ENCODE assay signal across 8 cellular contexts in the genomic region with DNA sequence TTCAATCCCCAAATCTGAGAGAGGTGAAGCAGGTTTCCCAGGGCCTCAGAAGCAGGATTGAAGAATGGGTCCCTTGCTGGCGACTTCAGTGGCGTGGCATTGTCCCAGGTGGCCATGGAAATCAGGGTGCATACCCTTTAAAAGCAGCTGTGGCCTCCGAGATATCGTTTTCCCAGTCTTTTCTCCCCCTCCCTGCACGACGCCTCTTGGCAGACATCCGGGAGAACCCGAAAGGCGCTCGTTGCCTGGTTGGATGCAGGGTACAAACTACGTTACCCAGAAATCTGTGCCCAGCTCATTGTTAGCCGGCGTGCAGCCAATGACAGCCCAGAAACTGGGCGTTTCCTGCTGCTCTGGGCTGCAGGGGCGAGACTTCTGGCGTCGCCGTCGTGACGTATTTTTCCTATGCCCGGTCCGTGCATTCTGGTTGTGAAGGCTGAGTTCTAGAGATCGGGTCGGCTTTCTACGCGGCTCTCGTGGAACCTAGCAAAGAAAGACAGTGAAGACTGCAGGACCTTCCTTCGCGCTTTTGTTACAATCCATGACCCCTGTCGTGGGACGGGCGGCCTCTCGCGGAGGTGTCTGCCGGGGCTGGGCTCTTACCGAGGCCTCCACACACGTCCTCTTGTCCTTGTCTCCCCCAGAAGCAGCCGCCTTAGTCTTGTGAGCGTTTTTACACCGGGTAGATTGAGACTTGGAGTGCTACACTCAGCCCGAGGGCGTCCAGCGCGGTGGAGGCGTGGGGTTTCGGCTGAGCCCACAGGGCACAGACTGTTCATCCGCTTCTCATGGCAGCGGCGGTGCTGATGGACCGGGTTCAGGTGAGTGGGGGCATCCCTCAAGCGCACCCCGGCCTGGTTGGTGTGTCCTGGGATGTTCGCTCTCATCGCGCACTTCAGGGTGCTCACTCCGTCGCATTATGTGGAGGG. TPM values are rescaled to one million over a fixed set of nuclear protein-coding genes. Genes with fewer than 3 reads are reported as not detected.
DNase-seq lines count a peak whose midpoint lies in the region; ATAC-seq and TF ChIP-seq lines count a peak whose summit lies in the region.

A gene (plus strand): TSS at position 395 of the 929 bp plus-strand sequence. CDS start 394 bp downstream, at position 789.

- intact Hi-C loops in adrenal gland (cut with DNase I) = no loop called here
- intact Hi-C loops in left cardiac atrium (cut with DNase I) = loop anchor here in 1 of 2 donors (10.0 kb wide), 1 partner anchor 66 kb away; a partner anchor contains a TSS
- intact Hi-C loops in posterior cingulate gyrus (cut with DNase I) = loop anchor here (5.0 kb wide), 1 partner anchor 69 kb away; a partner anchor contains a TSS

- peaks cover 0 to 23% of the 10 kb centered on the region in 2 donors for H3K36me3 ChIP-seq in adrenal gland (replicated peaks in 1 of 2)
- peaks cover 16 to 33% (median 24%) of the 10 kb centered on the region in 4 donors for H3K36me3 ChIP-seq in upper lobe of left lung

- peak; percentile 97 for ATAC-seq in HG02588 (IDR thresholded peaks at IDR 0.05; ENCODE audit: unreplicated experiment)
- peak; percentile 99 for ATAC-seq in left cardiac atrium
- ATAC-seq in upper lobe of left lung (ENCODE audit: low FRiP score in 2 of 2) = peak; percentile 96 to 98

- H3K4me1 ChIP-seq in adrenal gland (replicated peaks in 1 of 2) = peaks cover 13 to 14% of the 10 kb centered on the region in 2 donors
- H3K4me1 ChIP-seq in upper lobe of left lung = peaks cover 13 to 23% (median 16%) of the 10 kb centered on the region in 4 donors

- WGBS in adrenal gland, 4 donors = 1 to 3% (median 2%) methylated on average over 21 to 57 of the region's 57 CpGs
- WGBS in upper lobe of left lung, 2 donors = 2 to 4% methylated on average over 22 to 54 of the region's 57 CpGs

- TF ChIP-seq CTCF in GM10266 (IDR thresholded peaks at IDR 0.05; ENCODE audit: control insufficient read depth, insufficient read depth, low read depth, missing control alignments) = no peak
- no peak for TF ChIP-seq CTCF in adrenal gland (IDR thresholded peaks at IDR 0.05)
- no peak for TF ChIP-seq CTCF in upper lobe of left lung (IDR thresholded peaks at IDR 0.05)

- no peaks in the 10 kb centered on the region for H3K9me3 ChIP-seq in adrenal gland (replicated peaks in 1 of 3)
- H3K9me3 ChIP-seq in upper lobe of left lung = peaks cover 1 to 23% (median 20%) of the 10 kb centered on the region in 4 donors

- peak in 1 of 4 donors; percentile 38 for TF ChIP-seq EP300 in upper lobe of left lung (IDR thresholded peaks at IDR 0.05)

- TF ChIP-seq POLR2A in adrenal gland (IDR thresholded peaks at IDR 0.05) (peak in 1 of 2 donors; percentile 66), upper lobe of left lung (IDR thresholded peaks at IDR 0.05) (peak in 3 of 4 donors; percentile 13 to 40 (median 34))

- H3K4me3 ChIP-seq in adrenal gland = peak within 1 kb of the TSS; percentile 40 to 97 (median 75)
- H3K4me3 ChIP-seq in upper lobe of left lung = peak within 1 kb of the TSS; percentile 16 to 81 (median 78)

- no peaks in the 10 kb centered on the region for H3K27me3 ChIP-seq in adrenal gland
- H3K27me3 ChIP-seq in upper lobe of left lung = no peaks in the 10 kb centered on the region

- peak within 1 kb of the TSS; percentile 24 to 89 (median 80) for H3K27ac ChIP-seq in adrenal gland
- peak within 1 kb of the TSS; percentile 22 to 83 (median 77) for H3K27ac ChIP-seq in upper lobe of left lung

- DNase-seq in GM10266 (ENCODE audit: extremely low spot score) = peak; percentile 89
- peak; percentile 83 for DNase-seq in NCI-H1092 treated with DMSO at 0.1 percent for 48 hours (lab: John Stamatoyannopoulos, UW)
- peak; percentile 57 to 89 for DNase-seq in SW 1271 (lab: John Stamatoyannopoulos, UW)
- DNase-seq in adrenal gland = peak; percentile 94 to 98 (median 96)
- peak; percentile 96 for DNase-seq in left cardiac atrium
- DNase-seq in posterior cingulate gyrus = peak; percentile 92 to 100 (median 96)
- DNase-seq in upper lobe of left lung = peak; percentile 75 to 96

RNA-seq across cellular contexts. Expression of the gene that starts here (rescaled TPM):
- total RNA-seq in adrenal gland (10 to 100 TPM in 6 of 8 donors, 1 to 10 TPM in 2; 8.1 to 14.3 (median 12.3) TPM), left cardiac atrium (10 to 100 TPM in 1 of 2 donors, 1 to 10 TPM in 1; 7.2 to 12.9 TPM), upper lobe of left lung (1 to 10 TPM; 2.1 to 8.8 (median 7.3) TPM)
- 1 to 10 TPM; 4.0 to 8.3 (median 5.2) TPM for polyA plus RNA-seq in adrenal gland

Comparison
In these comparisons a context has a peak if more than half of its experiments do, and no peak if none do; other contexts are left out.
1. Peak in every context shown above with its lines: DNase-seq, ATAC-seq, H3K4me3 ChIP-seq and H3K27ac ChIP-seq.